In the genomic region with DNA sequence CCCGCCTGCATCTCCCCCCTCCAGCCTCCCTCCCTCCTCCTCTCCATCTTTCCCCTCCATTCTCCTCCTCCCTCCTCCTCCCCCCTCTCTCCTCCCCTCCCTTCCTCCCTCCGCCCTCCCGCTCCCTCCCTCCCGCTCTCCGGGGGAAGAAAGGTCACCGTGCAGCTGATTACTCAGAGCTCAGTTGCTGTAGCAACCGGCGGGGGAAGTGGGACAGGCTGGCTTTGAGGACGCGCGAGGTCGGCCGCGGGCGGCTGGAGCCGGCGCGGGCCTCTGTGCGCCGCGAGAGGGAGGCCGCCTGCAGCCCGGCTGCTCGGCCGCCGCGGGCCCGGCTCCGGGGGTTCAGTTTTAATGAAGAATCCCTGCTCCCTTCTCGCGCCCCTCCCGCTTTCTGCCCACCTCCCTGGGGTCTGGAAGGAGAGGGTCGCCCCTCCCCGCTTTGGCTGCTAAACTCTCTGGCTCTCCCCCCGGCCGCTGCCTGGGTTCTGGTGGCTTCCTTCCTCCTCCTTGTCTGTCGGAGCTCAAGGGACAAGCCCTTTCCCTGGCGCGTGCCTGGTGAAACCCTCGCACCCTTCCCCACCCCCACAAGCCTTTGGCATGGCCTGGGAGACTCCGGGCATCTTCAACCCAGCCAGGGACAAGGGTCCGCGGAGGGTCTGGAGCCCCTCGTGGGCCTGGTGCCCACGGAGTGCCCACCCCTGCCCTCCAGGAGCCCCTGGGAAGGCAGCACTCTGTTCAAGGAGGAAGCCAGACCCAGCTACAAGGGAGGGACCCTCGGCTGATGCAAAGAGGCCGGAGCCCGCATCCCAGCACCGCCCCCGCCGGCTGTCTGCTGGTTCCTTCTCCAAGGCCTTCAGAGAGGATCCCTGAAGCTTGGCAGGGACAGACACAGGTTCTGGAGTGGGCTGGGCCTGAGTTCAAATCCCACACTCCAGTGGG, we compare ENCODE assay signal across 1 cellular context.
A peak's percentile ranks its signal among the peaks of the same experiment; 100 is the strongest.
TF ChIP-seq lines count a peak whose summit lies in the region.

No MANE protein-coding gene starts in this region.

TF ChIP-seq in K562, 482 proteins besides CTCF, POLR2A, EP300 and RAD21 (continued from another document and continues in another):
- TF ChIP-seq ZBTB40 (IDR thresholded peaks at IDR 0.05) = 0 out of 2 replicates have a peak, but pooled peaks have one; percentile 37
- TF ChIP-seq ZBTB40 (CRISPR knock-in tag; IDR thresholded peaks at IDR 0.05) = no peak
- TF ChIP-seq NR1H2 (CRISPR knock-in tag; IDR thresholded peaks at IDR 0.05) = no peak
- peak; percentile 42 for TF ChIP-seq POLR2B (IDR thresholded peaks at IDR 0.05; ENCODE audit: low read depth, partially characterized antibody)
- TF ChIP-seq TRIM25 (IDR thresholded peaks at IDR 0.05; ENCODE audit: borderline replicate concordance) = no peak
- peak; percentile 82 for TF ChIP-seq BMI1 (IDR thresholded peaks at IDR 0.05; ENCODE audit: low read length)
- TF ChIP-seq RNF2 (IDR thresholded peaks at IDR 0.05) = peak; percentile 72
- TF ChIP-seq TCF3 (CRISPR knock-in tag; IDR thresholded peaks at IDR 0.05) = 0 out of 2 replicates have a peak, but pooled peaks have one; percentile 14
- TF ChIP-seq HDAC2 (IDR thresholded peaks at IDR 0.05) = peak; percentile 46; the same call in 1 of the 2 replicates
- no peak for TF ChIP-seq ZBTB34 (CRISPR knock-in tag; IDR thresholded peaks at IDR 0.05)
- peak; percentile 65; the same call in 1 of the 2 replicates for TF ChIP-seq ZBTB17 (CRISPR knock-in tag; IDR thresholded peaks at IDR 0.05)
- TF ChIP-seq DEAF1 (CRISPR knock-in tag; IDR thresholded peaks at IDR 0.05) = no peak
- peak; percentile 68; the same call in 1 of the 2 replicates for TF ChIP-seq ZNF175 (CRISPR knock-in tag; IDR thresholded peaks at IDR 0.05; ENCODE audit: low read depth)
- TF ChIP-seq ZNF592 (IDR thresholded peaks at IDR 0.05) = peak; percentile 85
- TF ChIP-seq, protein P1, sequence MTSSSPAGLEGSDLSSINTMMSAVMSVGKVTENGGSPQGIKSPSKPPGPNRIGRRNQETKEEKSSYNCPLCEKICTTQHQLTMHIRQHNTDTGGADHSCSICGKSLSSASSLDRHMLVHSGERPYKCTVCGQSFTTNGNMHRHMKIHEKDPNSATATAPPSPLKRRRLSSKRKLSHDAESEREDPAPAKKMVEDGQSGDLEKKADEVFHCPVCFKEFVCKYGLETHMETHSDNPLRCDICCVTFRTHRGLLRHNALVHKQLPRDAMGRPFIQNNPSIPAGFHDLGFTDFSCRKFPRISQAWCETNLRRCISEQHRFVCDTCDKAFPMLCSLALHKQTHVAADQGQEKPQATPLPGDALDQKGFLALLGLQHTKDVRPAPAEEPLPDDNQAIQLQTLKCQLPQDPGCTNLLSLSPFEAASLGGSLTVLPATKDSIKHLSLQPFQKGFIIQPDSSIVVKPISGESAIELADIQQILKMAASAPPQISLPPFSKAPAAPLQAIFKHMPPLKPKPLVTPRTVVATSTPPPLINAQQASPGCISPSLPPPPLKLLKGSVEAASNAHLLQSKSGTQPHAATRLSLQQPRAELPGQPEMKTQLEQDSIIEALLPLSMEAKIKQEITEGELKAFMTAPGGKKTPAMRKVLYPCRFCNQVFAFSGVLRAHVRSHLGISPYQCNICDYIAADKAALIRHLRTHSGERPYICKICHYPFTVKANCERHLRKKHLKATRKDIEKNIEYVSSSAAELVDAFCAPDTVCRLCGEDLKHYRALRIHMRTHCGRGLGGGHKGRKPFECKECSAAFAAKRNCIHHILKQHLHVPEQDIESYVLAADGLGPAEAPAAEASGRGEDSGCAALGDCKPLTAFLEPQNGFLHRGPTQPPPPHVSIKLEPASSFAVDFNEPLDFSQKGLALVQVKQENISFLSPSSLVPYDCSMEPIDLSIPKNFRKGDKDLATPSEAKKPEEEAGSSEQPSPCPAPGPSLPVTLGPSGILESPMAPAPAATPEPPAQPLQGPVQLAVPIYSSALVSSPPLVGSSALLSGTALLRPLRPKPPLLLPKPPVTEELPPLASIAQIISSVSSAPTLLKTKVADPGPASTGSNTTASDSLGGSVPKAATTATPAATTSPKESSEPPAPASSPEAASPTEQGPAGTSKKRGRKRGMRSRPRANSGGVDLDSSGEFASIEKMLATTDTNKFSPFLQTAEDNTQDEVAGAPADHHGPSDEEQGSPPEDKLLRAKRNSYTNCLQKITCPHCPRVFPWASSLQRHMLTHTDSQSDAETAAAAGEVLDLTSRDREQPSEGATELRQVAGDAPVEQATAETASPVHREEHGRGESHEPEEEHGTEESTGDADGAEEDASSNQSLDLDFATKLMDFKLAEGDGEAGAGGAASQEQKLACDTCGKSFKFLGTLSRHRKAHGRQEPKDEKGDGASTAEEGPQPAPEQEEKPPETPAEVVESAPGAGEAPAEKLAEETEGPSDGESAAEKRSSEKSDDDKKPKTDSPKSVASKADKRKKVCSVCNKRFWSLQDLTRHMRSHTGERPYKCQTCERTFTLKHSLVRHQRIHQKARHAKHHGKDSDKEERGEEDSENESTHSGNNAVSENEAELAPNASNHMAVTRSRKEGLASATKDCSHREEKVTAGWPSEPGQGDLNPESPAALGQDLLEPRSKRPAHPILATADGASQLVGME (CRISPR knock-in tag; IDR thresholded peaks at IDR 0.05) = 0 out of 2 replicates have a peak, but pooled peaks have one; percentile 21
- TF ChIP-seq SIN3B (IDR thresholded peaks at IDR 0.05; ENCODE audit: low read depth) = no peak
- TF ChIP-seq DMBX1 (CRISPR knock-in tag; IDR thresholded peaks at IDR 0.05; ENCODE audit: borderline replicate concordance) = 0 out of 2 replicates have a peak, but pooled peaks have one; percentile 58
